Comparison of ENCODE assay signal across 7 cellular contexts in the genomic region with DNA sequence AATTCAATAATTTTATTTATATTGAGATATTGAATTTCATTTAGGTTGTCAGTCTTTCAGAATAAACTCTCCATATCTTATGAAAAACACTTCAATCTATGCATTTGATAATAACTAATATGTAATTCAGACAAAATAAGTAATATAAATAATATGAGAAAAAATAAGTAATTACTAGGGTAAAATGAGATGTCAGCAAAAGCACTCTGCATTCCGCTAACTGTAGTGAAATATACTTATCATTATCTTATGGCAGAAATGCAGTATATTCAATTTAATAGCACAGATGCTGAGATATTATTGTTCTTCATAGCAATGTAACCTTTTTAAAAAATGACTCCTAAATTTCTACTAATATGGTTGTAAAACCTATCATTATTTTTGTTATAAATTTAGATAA.
"Had no signal": no experiment of that assay in that cellular context is flagged by ENCODE, and none has a peak within 500 bp of the region (broad histone marks: within the 10 kb centered on the region; RNA-seq: fewer than 3 reads in every experiment).

No MANE protein-coding gene starts in this region.

- H3K4me3 ChIP-seq: K562 had no signal

- H3K27ac ChIP-seq: HL-60, KMS-11 had no signal

- H3K4me3 Mint-ChIP-seq: IgD-negative memory B cell had no signal

- H3K9me3 Mint-ChIP-seq: IgD-negative memory B cell had no signal

- H3K27ac Mint-ChIP-seq: IgD-negative memory B cell had no signal

- DNase-seq: KBM-7, KG1 had no signal

- H3K27me3 Mint-ChIP-seq: IgD-negative memory B cell had no signal

- FAIRE-seq: HTR-8/SVneo, K562 had no signal

- ATAC-seq: K562 had no signal

- H3K4me1 Mint-ChIP-seq: IgD-negative memory B cell had no signal

- H3K9ac ChIP-seq: KMS-11 had no signal

- H3K4me2 ChIP-seq: KMS-11 had no signal
